In the genomic region with DNA sequence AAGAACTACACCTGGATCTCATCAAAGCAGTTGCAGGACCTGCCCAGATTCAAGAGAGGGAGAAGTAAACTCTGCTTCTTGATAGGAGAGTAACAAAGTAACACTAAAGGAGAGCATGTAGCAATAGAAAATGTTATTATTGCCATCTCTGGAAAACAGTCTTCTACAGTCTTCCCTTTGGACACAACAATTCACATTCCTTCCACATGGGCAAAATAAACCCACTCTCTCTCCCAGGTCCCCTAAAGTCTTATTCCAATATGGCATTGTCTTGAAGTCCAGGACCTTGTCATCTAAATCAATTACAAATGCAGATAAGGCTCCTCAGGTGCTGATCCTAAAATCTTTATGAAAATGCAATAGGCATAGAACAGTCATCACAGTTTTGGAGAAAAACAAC, we compare ENCODE assay signal across 20 cellular contexts. TPM values are rescaled to one million over a fixed set of nuclear protein-coding genes. Genes with fewer than 3 reads are reported as not detected.
DNase-seq lines count a peak whose midpoint lies in the region; ATAC-seq and TF ChIP-seq lines count a peak whose summit lies in the region.
"Had no signal": no experiment of that assay in that cellular context is flagged by ENCODE, and none has a peak within 500 bp of the region (broad histone marks: within the 10 kb centered on the region; RNA-seq: fewer than 3 reads in every experiment).

No MANE protein-coding gene starts in this region.

- H3K36me3 ChIP-seq in cardiac muscle cell (no peaks in the 10 kb centered on the region), heart right ventricle (no peaks in the 10 kb centered on the region), smooth muscle cell (ENCODE audit: low read depth) (peaks cover 2% of the 10 kb centered on the region)
- H3K36me3 ChIP-seq: Peyer's patch had no signal

- no peaks in the 10 kb centered on the region for H3K4me1 ChIP-seq in cardiac muscle cell (ENCODE audit: low read depth)
- H3K4me1 ChIP-seq in heart right ventricle, result no peaks in the 10 kb centered on the region
- H3K4me1 ChIP-seq in smooth muscle cell (ENCODE audit: low read depth), result no peaks in the 10 kb centered on the region
- H3K4me1 ChIP-seq: Peyer's patch had no signal

- TF ChIP-seq CTCF in cardiac muscle cell (IDR thresholded peaks at IDR 0.05; ENCODE audit: low read depth, low read length) (peak; percentile 16), heart right ventricle (IDR thresholded peaks at IDR 0.05) (no peak), cardiac fibroblast (IDR thresholded peaks at IDR 0.05; ENCODE audit: low read depth, low read length) (peak; percentile 4), fibroblast of mammary gland (conservative IDR thresholded peaks at IDR 0.05; ENCODE audit: control insufficient read depth, insufficient read depth, low read depth, low read length) (peak; percentile 22), smooth muscle cell (IDR thresholded peaks at IDR 0.05; ENCODE audit: borderline replicate concordance, insufficient read depth, poor library complexity, severe bottlenecking) (peak; percentile 25)

- no peak for ATAC-seq in heart right ventricle
- ATAC-seq in HG02571 (IDR thresholded peaks at IDR 0.05; ENCODE audit: unreplicated experiment), result no peak

- H3K27ac ChIP-seq in cardiac muscle cell (no peak overlapping the region), heart right ventricle (no peak overlapping the region), smooth muscle cell (ENCODE audit: low read depth) (no peak overlapping the region)
- H3K27ac ChIP-seq: 22Rv1, HL-60, Peyer's patch had no signal

- no peaks in the 10 kb centered on the region for H3K9me3 ChIP-seq in cardiac muscle cell (ENCODE audit: low read depth)
- H3K9me3 ChIP-seq in heart right ventricle, result peaks cover 0 to 10% (median 0%) of the 10 kb centered on the region in 11 donors
- no peaks in the 10 kb centered on the region for H3K9me3 ChIP-seq in smooth muscle cell (replicated peaks; ENCODE audit: low read depth)
- H3K9me3 ChIP-seq: Peyer's patch had no signal

- no peaks in the 10 kb centered on the region for H3K27me3 ChIP-seq in cardiac muscle cell
- peaks cover 0 to 5% (median 0%) of the 10 kb centered on the region in 7 donors for H3K27me3 ChIP-seq in heart right ventricle
- no peaks in the 10 kb centered on the region for H3K27me3 ChIP-seq in smooth muscle cell (ENCODE audit: low read depth)
- H3K27me3 ChIP-seq: Peyer's patch had no signal

- H3K9ac ChIP-seq in smooth muscle cell (ENCODE audit: low read depth), result no peak overlapping the region

- H2AFZ ChIP-seq in smooth muscle cell (ENCODE audit: low read depth), result no peak overlapping the region

- no peaks in the 10 kb centered on the region for H4K20me1 ChIP-seq in smooth muscle cell (ENCODE audit: low read depth)

- intact Hi-C loops in heart right ventricle (cut with DNase I), result no loop called here

- no peaks in the 10 kb centered on the region for H3F3A ChIP-seq in smooth muscle cell (ENCODE audit: low read depth)

- H3K4me2 ChIP-seq in smooth muscle cell, result no peak overlapping the region

- no peak for DNase-seq in cardiac muscle cell (ENCODE audit: low read depth in 1 of 2, low spot score in 1 of 2)
- no peak for DNase-seq in heart right ventricle
- no peak for DNase-seq in cardiac fibroblast (ENCODE audit: low read depth in 2 of 2)
- DNase-seq in fibroblast of mammary gland (ENCODE audit: low read depth), result no peak
- DNase-seq in smooth muscle cell (lab: John Stamatoyannopoulos, UW; ENCODE audit: unreplicated experiment), result no peak
- no peak for DNase-seq in NCI-H1436 (lab: John Stamatoyannopoulos, UW)
- no peak for DNase-seq in NCI-H69 (lab: John Stamatoyannopoulos, UW)
- DNase-seq: DMS 273 treated with DMSO at 0.1 percent for 48 hours, MM.1S, NCI-H1092, NCI-H146, NCI-H2029 treated with DMSO at 0.1 percent for 48 hours, NCI-H2171, NCI-H446, Peyer's patch had no signal

- H3K4me3 ChIP-seq in cardiac muscle cell, result no peak overlapping the region
- no peak overlapping the region for H3K4me3 ChIP-seq in heart right ventricle
- no peak overlapping the region for H3K4me3 ChIP-seq in cardiac fibroblast (replicated peaks in 1 of 2; ENCODE audit: low read depth in 2 of 2, low read length in 2 of 2)
- no peak overlapping the region for H3K4me3 ChIP-seq in fibroblast of mammary gland (ENCODE audit: control insufficient read depth, low read depth, low read length)
- H3K4me3 ChIP-seq in smooth muscle cell, result no peak overlapping the region
- H3K4me3 ChIP-seq: Peyer's patch had no signal

- H3K79me2 ChIP-seq in smooth muscle cell (ENCODE audit: low read depth), result no peaks in the 10 kb centered on the region

RNA-seq across cellular contexts. Expression of gene WNT2, which starts 10.3 kb away (rescaled TPM):
- total RNA-seq in cardiac muscle cell (260 and 313 TPM in 2 replicates), heart right ventricle (1 to 10 TPM in 1 of 10 donors, under 1 TPM in 6, not detected in 3; 0.08 to 1.4 (median 0.17) TPM), smooth muscle cell (98.9 and 106 TPM in 2 replicates)
- polyA plus RNA-seq in cardiac muscle cell (348 and 378 TPM in 2 replicates), heart right ventricle (under 1 TPM; 0.07 to 0.09 TPM), smooth muscle cell (116 and 182 TPM in 2 replicates)
- total RNA-seq: LHCN-M2, Peyer's patch, SK-MEL-5 had no signal

Comparison
In these comparisons a context has a peak if more than half of its experiments do, and no peak if none do; other contexts are left out.
1. CTCF ChIP-seq: peak in cardiac muscle cell (single experiment), cardiac fibroblast (single experiment), fibroblast of mammary gland (single experiment) and smooth muscle cell (single experiment); none in heart right ventricle (0 of 9).
2. RNA of gene WNT2, which starts 10.3 kb away (total RNA-seq): 260 to 313 TPM in cardiac muscle cell and 98.9 to 106 TPM in smooth muscle cell; 0.08 to 1.4 TPM in heart right ventricle; every median in the first group is over 10 times any median in the second.